1 cellular context compared by ENCODE assay signal in genomic region chr15:75649848-75650247, GRCh38.
TF ChIP-seq lines count a peak whose summit lies in the region.

No MANE protein-coding gene starts in this region.

TF ChIP-seq in IMR-90, 13 proteins besides CTCF, POLR2A, EP300 and RAD21:
- TF ChIP-seq ELK1 (IDR thresholded peaks at IDR 0.05; ENCODE audit: borderline replicate concordance, low read depth, low read length) (no peak), MAZ (IDR thresholded peaks at IDR 0.05; ENCODE audit: borderline replicate concordance, low read depth, low read length) (no peak), MAFK (IDR thresholded peaks at IDR 0.05; ENCODE audit: low read depth, low read length) (no peak), USF2 (IDR thresholded peaks at IDR 0.05; ENCODE audit: low read depth, low read length) (no peak), FOS (IDR thresholded peaks at IDR 0.05; ENCODE audit: low read depth, low read length) (no peak), MXI1 (IDR thresholded peaks at IDR 0.05; ENCODE audit: borderline replicate concordance, low read depth, low read length) (no peak), RFX5 (IDR thresholded peaks at IDR 0.05; ENCODE audit: low read depth, low read length) (no peak), BHLHE40 (IDR thresholded peaks at IDR 0.05; ENCODE audit: low read depth, low read length) (no peak), CHD1 (IDR thresholded peaks at IDR 0.05; ENCODE audit: low read depth, low read length) (no peak), NFE2L2 (IDR thresholded peaks at IDR 0.05; ENCODE audit: low read depth, low read length) (no peak)
